8 cellular contexts compared by ENCODE assay signal in genomic region chr1:234987415-234988159, GRCh38.
DNase-seq lines count a peak whose midpoint lies in the region; ATAC-seq and TF ChIP-seq lines count a peak whose summit lies in the region.

No MANE protein-coding gene starts in this region.

- peak; percentile 67 for TF ChIP-seq POLR2A in right lobe of liver (IDR thresholded peaks at IDR 0.05)
- TF ChIP-seq POLR2A in testis (IDR thresholded peaks at IDR 0.05) = no peak

- H3K9me3 Mint-ChIP-seq in CD4-positive, alpha-beta memory T cell = no peaks in the 10 kb centered on the region

- DNase-seq in CD4-positive, alpha-beta memory T cell = no peak
- DNase-seq in NAMALWA (ENCODE audit: low spot score) = peak; percentile 42
- DNase-seq in cerebellar cortex (ENCODE audit: low spot score) = peak; percentile 67
- peak; percentile 73 to 93 (median 87) for DNase-seq in right lobe of liver
- DNase-seq in testis = peak; percentile 85
- DNase-seq in NCI-H1694 treated with DMSO at 0.1 percent for 48 hours (lab: John Stamatoyannopoulos, UW) = no peak
- DNase-seq in A673 (ENCODE audit: low spot score) = no peak

- H3K27me3 Mint-ChIP-seq in CD4-positive, alpha-beta memory T cell = no peaks in the 10 kb centered on the region

- peak overlapping the region; percentile 12 for H3K27ac ChIP-seq in CD4-positive, alpha-beta memory T cell (ENCODE audit: low read depth, low read length)
- H3K27ac ChIP-seq in right lobe of liver = peak overlapping the region; percentile 87 to 98 (median 94)
- peak overlapping the region; percentile 78 to 93 for H3K27ac ChIP-seq in testis
- no peak overlapping the region for H3K27ac ChIP-seq in A673 (ENCODE audit: low read depth, low read length, poor library complexity, severe bottlenecking)

- peak overlapping the region; percentile 26 to 89 (median 72) for H3K27ac Mint-ChIP-seq in CD4-positive, alpha-beta memory T cell

- CTCF ChIA-PET in CD4-positive, alpha-beta memory T cell (lab: Charles Lee; ENCODE audit: partially characterized antibody) = interaction anchor here (1.1 to 2.1 kb wide), 4 partner anchors 9 to 488 kb away, joined by 3 to 7 read pairs (median 3); no protein-coding TSS in a partner anchor
- CTCF ChIA-PET in A673 (lab: Charles Lee) = no interaction called here

- intact Hi-C loops in CD4-positive, alpha-beta memory T cell (cut with micrococcal nuclease) = no loop called here
- intact Hi-C loops in right lobe of liver (cut with DNase I) = no loop called here
- intact Hi-C loops in testis (cut with DNase I; ENCODE audit: low total_unique reads) = loop anchor here (10.0 kb wide), 2 partner anchors 87 to 263 kb away; no protein-coding TSS in a partner anchor
- intact Hi-C loops in A673 (cut with micrococcal nuclease; ENCODE audit: unreplicated experiment) = no loop called here

- H3K27me3 ChIP-seq in CD4-positive, alpha-beta memory T cell (ENCODE audit: insufficient read depth, low read length) = no peaks in the 10 kb centered on the region
- H3K27me3 ChIP-seq in right lobe of liver = no peaks in the 10 kb centered on the region
- no peaks in the 10 kb centered on the region for H3K27me3 ChIP-seq in testis
- H3K27me3 ChIP-seq in A673 (replicated peaks; ENCODE audit: insufficient read depth, low read depth, low read length, poor library complexity) = no peaks in the 10 kb centered on the region

- H3K4me3 ChIP-seq in CD4-positive, alpha-beta memory T cell (ENCODE audit: low read length in 2 of 2) = peak overlapping the region in 1 of 2 donors; percentile 4
- H3K4me3 ChIP-seq in right lobe of liver (no peak overlapping the region), testis (no peak overlapping the region), A673 (ENCODE audit: low read depth, low read length, poor library complexity, severe bottlenecking) (no peak overlapping the region)

- peak; percentile 53 for ATAC-seq in GM19467 (IDR thresholded peaks at IDR 0.05; ENCODE audit: unreplicated experiment)
- peak; percentile 88 to 95 (median 94) for ATAC-seq in right lobe of liver

- no TSS peak for BruUV-seq in A673 (replicated peaks; lab: Mats Ljungman, UMichigan)

- H3K4me3 Mint-ChIP-seq in CD4-positive, alpha-beta memory T cell = peak overlapping the region in 6 of 8 donors; percentile 26 to 59 (median 43)

- WGBS in right lobe of liver (ENCODE audit: insufficient coverage, low coverage, low lambda C conversion rate, missing lambda C conversion rate) = 34% methylated on average over 14 of the region's 14 CpGs
- WGBS in testis, 2 donors = 33 to 38% methylated on average over 14 of the region's 14 CpGs

- POLR2A ChIA-PET in CD4-positive, alpha-beta memory T cell (lab: Charles Lee; ENCODE audit: partially characterized antibody) = interaction anchor here (1.1 to 2.8 kb wide), 4 partner anchors 9 to 24 kb away, joined by 3 to 11 read pairs (median 6); no protein-coding TSS in a partner anchor
- POLR2A ChIA-PET in A673 (lab: Charles Lee; ENCODE audit: low non-redundant PET) = no interaction called here

- H3K9me3 ChIP-seq in CD4-positive, alpha-beta memory T cell (ENCODE audit: control insufficient read depth in 1 of 2, low read length in 2 of 2) = no peaks in the 10 kb centered on the region
- H3K9me3 ChIP-seq in right lobe of liver (no peaks in the 10 kb centered on the region), testis (no peaks in the 10 kb centered on the region), A673 (ENCODE audit: low read depth, low read length, poor library complexity, severe bottlenecking) (no peaks in the 10 kb centered on the region)

- no peaks in the 10 kb centered on the region for H3K36me3 Mint-ChIP-seq in CD4-positive, alpha-beta memory T cell

- no peaks in the 10 kb centered on the region for H3K36me3 ChIP-seq in CD4-positive, alpha-beta memory T cell (ENCODE audit: insufficient read depth, low read length)
- H3K36me3 ChIP-seq in right lobe of liver (no peaks in the 10 kb centered on the region), testis (ENCODE audit: low read depth, missing control alignments) (no peaks in the 10 kb centered on the region), A673 (ENCODE audit: insufficient read depth, low read length, poor library complexity, severe bottlenecking) (no peaks in the 10 kb centered on the region)

- H3K4me1 Mint-ChIP-seq in CD4-positive, alpha-beta memory T cell = peaks cover 33 to 62% (median 50%) of the 10 kb centered on the region in 4 donors

- TF ChIP-seq CTCF in right lobe of liver (IDR thresholded peaks at IDR 0.05) (peak in 1 of 4 donors; percentile 9), testis (IDR thresholded peaks at IDR 0.05) (no peak), A673 (conservative IDR thresholded peaks at IDR 0.05; ENCODE audit: low read depth, low read length) (no peak)

- peaks cover 55% of the 10 kb centered on the region for H3K4me1 ChIP-seq in CD4-positive, alpha-beta memory T cell (ENCODE audit: insufficient read depth, low read length)
- H3K4me1 ChIP-seq in right lobe of liver (peaks cover 0 to 17% (median 11%) of the 10 kb centered on the region in 4 donors), testis (peaks cover 48% of the 10 kb centered on the region), A673 (ENCODE audit: insufficient read depth, low read length, poor library complexity, severe bottlenecking) (peaks cover 9% of the 10 kb centered on the region)

Comparison
In these comparisons a context has a peak if more than half of its experiments do, and no peak if none do; other contexts are left out.
1. DNase-seq: peak in NAMALWA (single experiment), cerebellar cortex (single experiment), right lobe of liver (3 of 3) and testis (single experiment); none in CD4-positive, alpha-beta memory T cell (0 of 5), NCI-H1694 treated with DMSO at 0.1 percent for 48 hours (single experiment) and A673 (single experiment).